In genomic region chr2:241703128-241703604, GRCh38 we compare ENCODE assay signal across 2 cellular contexts.
A peak's percentile ranks its signal among the peaks of the same experiment; 100 is the strongest.
TF ChIP-seq lines count a peak whose summit lies in the region.

No MANE protein-coding gene starts in this region.

TF ChIP-seq in K562, 482 proteins besides CTCF, POLR2A, EP300 and RAD21:
- TF ChIP-seq GABPB2 (CRISPR knock-in tag; conservative IDR thresholded peaks at IDR 0.05) (no peak), U2AF2 (optimal IDR thresholded peaks at IDR 0.05; ENCODE audit: low read depth, low read length) (no peak), TCF7 (IDR thresholded peaks at IDR 0.05; ENCODE audit: borderline replicate concordance) (no peak), FIP1L1 (IDR thresholded peaks at IDR 0.05; ENCODE audit: low read depth, low read length, poor library complexity, severe bottlenecking) (peak; percentile 2)

TF ChIP-seq in HEK293T, 16 proteins besides CTCF, POLR2A, EP300 and RAD21:
- no peak for TF ChIP-seq ELF4 (IDR thresholded peaks at IDR 0.05)
- no peak for TF ChIP-seq TARDBP (IDR thresholded peaks at IDR 0.05)
- TF ChIP-seq SP1 (IDR thresholded peaks at IDR 0.05), result no peak
